In genomic region chr2:43087413-43087812, GRCh38 we compare ENCODE assay signal across 1 cellular context.
TF ChIP-seq lines count a peak whose summit lies in the region.

No MANE protein-coding gene starts in this region.

TF ChIP-seq in H1, 55 proteins besides CTCF, POLR2A, EP300 and RAD21 (continued from another document):
- TF ChIP-seq USF2 (IDR thresholded peaks at IDR 0.05; ENCODE audit: low read length) (no peak), SRF (IDR thresholded peaks at IDR 0.05; ENCODE audit: low read depth, low read length) (no peak), GABPA (IDR thresholded peaks at IDR 0.05; ENCODE audit: borderline replicate concordance, insufficient read depth, low read length) (no peak), KDM1A (IDR thresholded peaks at IDR 0.05; ENCODE audit: borderline replicate concordance, low read length) (no peak), ATF2 (IDR thresholded peaks at IDR 0.05; ENCODE audit: low read length) (no peak), SAP30 (IDR thresholded peaks at IDR 0.05; ENCODE audit: insufficient read depth, insufficient replicate concordance, low read length) (no peak), SUZ12 (IDR thresholded peaks at IDR 0.05; ENCODE audit: low read length) (no peak), FOSL1 (IDR thresholded peaks at IDR 0.05; ENCODE audit: insufficient read depth, low read depth, low read length) (no peak), GTF2F1 (IDR thresholded peaks at IDR 0.05; ENCODE audit: borderline replicate concordance, low read depth, low read length) (no peak), TCF12 (IDR thresholded peaks at IDR 0.05; ENCODE audit: low read depth, low read length) (no peak), RNF2 (IDR thresholded peaks at IDR 0.05; ENCODE audit: borderline replicate concordance, low read depth, low read length, missing control alignments, poor library complexity, severe bottlenecking) (no peak), SP4 (IDR thresholded peaks at IDR 0.05; ENCODE audit: low read length) (no peak), CHD1 (IDR thresholded peaks at IDR 0.05; ENCODE audit: low read depth, low read length) (no peak), CREB1 (IDR thresholded peaks at IDR 0.05) (no peak), SIX5 (IDR thresholded peaks at IDR 0.05; ENCODE audit: low read depth, low read length) (no peak)
